In the genomic region with DNA sequence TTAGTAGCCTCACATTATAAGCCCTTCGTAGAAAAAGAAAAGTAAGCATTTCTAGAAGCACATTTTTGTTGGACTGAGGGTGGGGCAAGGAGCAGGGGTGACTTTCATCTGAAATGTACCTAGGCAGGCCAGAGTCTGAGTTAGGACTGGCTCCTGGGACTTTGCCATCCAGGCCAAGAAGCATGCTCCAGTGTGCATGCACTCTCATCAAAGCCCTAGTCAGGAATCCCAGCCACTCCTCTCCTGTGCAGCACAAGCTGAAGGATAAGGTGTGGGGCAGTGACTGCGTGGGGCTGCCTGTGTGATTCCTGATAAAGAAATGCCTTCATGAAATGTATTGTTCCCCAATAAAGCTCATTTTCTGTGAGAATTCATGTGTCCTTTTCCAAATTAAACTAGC, we compare ENCODE assay signal across 19 cellular contexts.
"Had no signal": no experiment of that assay in that cellular context is flagged by ENCODE, and none has a peak within 500 bp of the region (broad histone marks: within the 10 kb centered on the region; RNA-seq: fewer than 3 reads in every experiment).

No MANE protein-coding gene starts in this region.

- H3K4me3 Mint-ChIP-seq: nephron progenitor cell, type B pancreatic cell had no signal

- H3K27ac ChIP-seq: colonic mucosa, sigmoid colon, skin epidermis had no signal

- ATAC-seq: left colon, left ventricle myocardium superior had no signal

- H3K9me3 ChIP-seq: colonic mucosa had no signal

- FAIRE-seq: endothelial cell of umbilical vein, urothelium cell line had no signal

- H3K36me3 ChIP-seq: colonic mucosa, sigmoid colon had no signal

- H3K27me3 Mint-ChIP-seq: naive B cell, type B pancreatic cell had no signal

- H3K4me1 Mint-ChIP-seq: nephron progenitor cell had no signal

- H3K4me1 ChIP-seq: colonic mucosa, sigmoid colon had no signal

- H3K27me3 ChIP-seq: colonic mucosa, sigmoid colon had no signal

- H3K27ac Mint-ChIP-seq: naive B cell, nephron progenitor cell, type B pancreatic cell had no signal

- DNase-seq: colonic mucosa; dermis blood vessel endothelial cell; erythroblast; foreskin melanocyte; head of caudate nucleus; hippocampal formation; left colon; left ventricle myocardium superior; mesendoderm; naive B cell; nephron progenitor cell; sigmoid colon; stimulated activated CD4-positive, alpha-beta T cell treated with anti-CD3 and anti-CD28 coated beads, Interleukin-2, amount 100 ng/mL, for 24 hours; stimulated activated CD4-positive, alpha-beta T cell treated with anti-CD3 and anti-CD28 coated beads, Interleukin-4, amount 100 ng/mL, for 4 hours; stimulated activated naive CD4-positive, alpha-beta T cell treated with Interleukin-2 at 50 U/mL for 16 hours had no signal

- H3K4me3 ChIP-seq: colonic mucosa, sigmoid colon, skin epidermis had no signal

- H3K36me3 Mint-ChIP-seq: naive B cell, type B pancreatic cell had no signal
